ENCODE assay signal across 15 cellular contexts in the genomic region with DNA sequence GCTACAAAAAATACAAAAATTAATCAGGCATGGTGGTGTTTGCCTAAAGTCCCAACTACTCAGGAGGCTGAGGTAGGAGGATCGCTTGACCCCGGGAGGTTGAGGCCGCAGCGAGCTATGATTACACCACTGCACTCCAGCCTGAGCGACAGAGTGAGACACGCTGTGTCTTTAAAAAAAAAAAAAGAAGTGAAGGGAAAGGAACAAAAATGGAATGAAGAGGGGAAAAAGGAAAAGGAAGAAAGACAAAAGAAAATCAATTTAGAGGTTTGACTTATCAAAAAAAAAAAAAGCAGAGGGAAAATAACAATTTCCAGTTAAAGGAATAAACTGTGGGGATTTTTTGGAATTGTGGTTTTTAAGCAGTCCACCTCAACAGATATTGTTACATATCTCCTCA. TPM values are rescaled to one million over a fixed set of nuclear protein-coding genes. Genes with fewer than 3 reads are reported as not detected.
DNase-seq lines count a peak whose midpoint lies in the region; ATAC-seq and TF ChIP-seq lines count a peak whose summit lies in the region.
"Had no signal": no experiment of that assay in that cellular context is flagged by ENCODE, and none has a peak within 500 bp of the region (broad histone marks: within the 10 kb centered on the region; RNA-seq: fewer than 3 reads in every experiment).

No MANE protein-coding gene starts in this region.

- intact Hi-C loops in head of caudate nucleus (cut with DNase I): no loop called here

- H3K4me1 ChIP-seq in iPS-20b (ENCODE audit: insufficient read depth, low read length): peaks cover 28% of the 10 kb centered on the region
- H3K4me1 ChIP-seq in trophoblast cell (ENCODE audit: control insufficient read depth in 1 of 2, insufficient read depth in 2 of 2, low read length in 2 of 2): peaks cover 9 to 17% of the 10 kb centered on the region in 2 experiments
- peaks cover under 1% of the 10 kb centered on the region; the same call in 1 of the 2 replicates for H3K4me1 ChIP-seq in BE2C

- WGBS in trophoblast cell (ENCODE audit: extremely low coverage, insufficient coverage, insufficient read length): no CpG with 5 or more reads among the region's 6 CpGs

- H3K18ac ChIP-seq in trophoblast cell (ENCODE audit: low read length): no peak overlapping the region

- no peaks in the 10 kb centered on the region for H3K27me3 ChIP-seq in iPS-20b (ENCODE audit: insufficient read depth, low read length)
- no peaks in the 10 kb centered on the region for H3K27me3 ChIP-seq in trophoblast cell (ENCODE audit: insufficient read depth, low read length)
- no peaks in the 10 kb centered on the region for H3K27me3 ChIP-seq in BE2C
- H3K27me3 ChIP-seq: BLaER1 had no signal

- no peaks in the 10 kb centered on the region for H3K27me3 Mint-ChIP-seq in activated T-cell treated with anti-CD3 and anti-CD28 coated beads, Interleukin-2, amount 50 U/mL, for 72 hours (ENCODE audit: low read depth)
- H3K27me3 Mint-ChIP-seq: CD8-positive, alpha-beta memory T cell had no signal

- H3K27ac Mint-ChIP-seq in activated T-cell treated with anti-CD3 and anti-CD28 coated beads, Interleukin-2, amount 50 U/mL, for 72 hours: peak overlapping the region; percentile 43
- H3K27ac Mint-ChIP-seq: CD8-positive, alpha-beta memory T cell; GM23338 had no signal

- H3K9me3 Mint-ChIP-seq in activated T-cell treated with anti-CD3 and anti-CD28 coated beads, Interleukin-2, amount 50 U/mL, for 72 hours: no peaks in the 10 kb centered on the region
- H3K9me3 Mint-ChIP-seq: CD8-positive, alpha-beta memory T cell; GM23338 had no signal

- no peaks in the 10 kb centered on the region for H3K36me3 ChIP-seq in iPS-20b (ENCODE audit: insufficient read depth, low read depth, low read length)
- H3K36me3 ChIP-seq in trophoblast cell (ENCODE audit: control insufficient read depth in 1 of 2, insufficient read depth in 2 of 2, low read length in 2 of 2): no peaks in the 10 kb centered on the region
- no peaks in the 10 kb centered on the region for H3K36me3 ChIP-seq in BE2C
- H3K36me3 ChIP-seq: BLaER1 had no signal

- H3K79me2 ChIP-seq in trophoblast cell (ENCODE audit: control insufficient read depth, insufficient read depth, low read length, poor library complexity): peaks cover 10% of the 10 kb centered on the region

- H3K4me2 ChIP-seq in trophoblast cell (ENCODE audit: low read length): no peak overlapping the region
- H3K4me2 ChIP-seq: BLaER1 had no signal

- H3K14ac ChIP-seq in trophoblast cell (ENCODE audit: low read length): no peak overlapping the region

- H4K91ac ChIP-seq in trophoblast cell (ENCODE audit: low read depth, low read length): no peak overlapping the region

- H2AK5ac ChIP-seq in trophoblast cell (ENCODE audit: low read length): no peak overlapping the region

- H4K12ac ChIP-seq in trophoblast cell (ENCODE audit: low read depth, low read length): no peak overlapping the region

- H2AFZ ChIP-seq in trophoblast cell (ENCODE audit: insufficient read depth, low read length, poor library complexity): no peak overlapping the region
- H2AFZ ChIP-seq: GM23338 had no signal

- TF ChIP-seq CTCF in RWPE1 (conservative IDR thresholded peaks at IDR 0.05; ENCODE audit: low read depth) (no peak), BE2C (IDR thresholded peaks at IDR 0.05; ENCODE audit: low read depth, low read length) (no peak)

- CTCF ChIA-PET in RWPE1 (lab: Yijun Ruan, JAX): no interaction called here

- no peak overlapping the region for H3K23ac ChIP-seq in trophoblast cell (ENCODE audit: low read length)

- DNase-seq in activated T-cell treated with anti-CD3 and anti-CD28 coated beads, Interleukin-2, amount 50 U/mL, for 72 hours: no peak
- no peak for DNase-seq in activated T-cell treated with anti-CD3 and anti-CD28 coated beads, Interleukin-2, amount 50 U/mL, for 48 hours
- DNase-seq in RWPE1 (ENCODE audit: low spot score) (no peak), trophoblast cell (no peak), BE2C (no peak), NCI-H1436 (lab: John Stamatoyannopoulos, UW) (no peak), head of caudate nucleus (no peak)
- DNase-seq: CD8-positive, alpha-beta memory T cell; DMS53; GF-D8; H7 had no signal

- H3K4me3 Mint-ChIP-seq in activated T-cell treated with anti-CD3 and anti-CD28 coated beads, Interleukin-2, amount 50 U/mL, for 72 hours: no peak overlapping the region
- H3K4me3 Mint-ChIP-seq: CD8-positive, alpha-beta memory T cell; GM23338 had no signal

- H4K8ac ChIP-seq in trophoblast cell (ENCODE audit: low read depth, low read length): no peak overlapping the region

- no peak for ATAC-seq in activated T-cell treated with anti-CD3 and anti-CD28 coated beads, Interleukin-2, amount 50 U/mL, for 72 hours (replicated peaks in 1 of 2)
- ATAC-seq: GM23338 had no signal

- H3K9me3 ChIP-seq in iPS-20b (ENCODE audit: insufficient read depth, low read depth, low read length): no peaks in the 10 kb centered on the region
- H3K9me3 ChIP-seq in trophoblast cell (ENCODE audit: insufficient read depth, low read depth, low read length): no peaks in the 10 kb centered on the region
- no peaks in the 10 kb centered on the region for H3K9me3 ChIP-seq in BE2C
- H3K9me3 ChIP-seq: BLaER1 had no signal

- H3K4me3 ChIP-seq in iPS-20b (ENCODE audit: low read length): no peak overlapping the region
- H3K4me3 ChIP-seq in trophoblast cell (ENCODE audit: low read depth, low read length): no peak overlapping the region
- H3K4me3 ChIP-seq in BE2C (ENCODE audit: low read depth, low read length): no peak overlapping the region
- H3K4me3 ChIP-seq: BLaER1, GM23338 had no signal

- peaks cover 47% of the 10 kb centered on the region for H3K4me1 Mint-ChIP-seq in activated T-cell treated with anti-CD3 and anti-CD28 coated beads, Interleukin-2, amount 50 U/mL, for 72 hours (ENCODE audit: low read depth)

- H3K9ac ChIP-seq in iPS-20b (ENCODE audit: low read depth, low read length): 0 out of 2 replicates have a peak overlapping the region, but pooled peaks have one; percentile 5
- no peak overlapping the region for H3K9ac ChIP-seq in trophoblast cell (ENCODE audit: low read length)
- H3K9ac ChIP-seq: BLaER1 had no signal

- H3K4ac ChIP-seq in trophoblast cell (ENCODE audit: low read depth, low read length): peak overlapping the region; percentile 95

- H3K27ac ChIP-seq in RWPE1: peak overlapping the region; percentile 87
- no peak overlapping the region for H3K27ac ChIP-seq in iPS-20b (ENCODE audit: low read length)
- H3K27ac ChIP-seq in trophoblast cell (ENCODE audit: low read depth, low read length): no peak overlapping the region
- H3K27ac ChIP-seq: 22Rv1, BLaER1 had no signal

- no peak overlapping the region for H2BK12ac ChIP-seq in trophoblast cell (ENCODE audit: low read length)

- H2BK5ac ChIP-seq in trophoblast cell (ENCODE audit: low read depth, low read length, poor library complexity): no peak overlapping the region

- H3K79me1 ChIP-seq in trophoblast cell (ENCODE audit: low read length): peaks cover 5% of the 10 kb centered on the region

- H2BK120ac ChIP-seq in trophoblast cell (ENCODE audit: insufficient read depth, low read length, poor library complexity): no peak overlapping the region

- POLR2A ChIA-PET in RWPE1 (lab: Yijun Ruan, JAX; ENCODE audit: low non-redundant PET): no interaction called here

- peaks cover 0 to 2% of the 10 kb centered on the region in 2 donors for H3K36me3 Mint-ChIP-seq in activated T-cell treated with anti-CD3 and anti-CD28 coated beads, Interleukin-2, amount 50 U/mL, for 72 hours (ENCODE audit: insufficient read depth in 2 of 2)

RNA-seq across cellular contexts. Expression of a gene that starts 36.8 kb away (rescaled TPM):
- total RNA-seq in activated T-cell treated with anti-CD3 and anti-CD28 coated beads, Interleukin-2, amount 50 U/mL, for 72 hours: 10 to 100 TPM; 44.7 to 51.7 TPM
- polyA plus RNA-seq in trophoblast cell (2013): 51.3 and 51.5 TPM in 2 replicates
- 53.0 TPM for polyA plus RNA-seq in BE2C (2012; ENCODE audit: insufficient read depth, insufficient read length, low read depth)
